1 cellular context compared by ENCODE assay signal in the genomic region with DNA sequence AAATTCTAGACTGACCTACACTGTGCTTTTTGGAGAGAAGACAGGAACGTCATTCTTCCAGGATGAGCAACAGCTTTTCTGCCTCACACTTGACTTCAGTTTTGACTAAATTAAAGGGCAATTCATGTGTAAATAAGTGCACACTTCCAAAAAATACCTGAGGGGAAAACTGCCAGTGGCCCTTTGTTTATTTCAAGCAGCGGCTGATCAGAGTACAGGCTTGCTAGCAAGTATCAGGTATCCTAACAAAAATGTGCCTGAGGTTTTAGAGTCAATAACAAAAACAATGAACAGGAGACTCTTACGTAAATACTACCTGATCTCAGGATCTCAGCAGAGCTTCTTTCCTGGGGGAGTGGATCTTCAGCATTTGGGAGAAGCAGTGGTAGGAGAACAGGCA.
TF ChIP-seq lines count a peak whose summit lies in the region.

No MANE protein-coding gene starts in this region.

TF ChIP-seq in HepG2, 621 proteins besides CTCF, POLR2A, EP300 and RAD21:
- no peak for TF ChIP-seq ATF7-NPFF (CRISPR knock-in tag; IDR thresholded peaks at IDR 0.05; ENCODE audit: low read depth)
- TF ChIP-seq, protein P1, sequence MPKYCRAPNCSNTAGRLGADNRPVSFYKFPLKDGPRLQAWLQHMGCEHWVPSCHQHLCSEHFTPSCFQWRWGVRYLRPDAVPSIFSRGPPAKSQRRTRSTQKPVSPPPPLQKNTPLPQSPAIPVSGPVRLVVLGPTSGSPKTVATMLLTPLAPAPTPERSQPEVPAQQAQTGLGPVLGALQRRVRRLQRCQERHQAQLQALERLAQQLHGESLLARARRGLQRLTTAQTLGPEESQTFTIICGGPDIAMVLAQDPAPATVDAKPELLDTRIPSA (CRISPR knock-in tag; IDR thresholded peaks at IDR 0.05; ENCODE audit: borderline replicate concordance), result no peak
- TF ChIP-seq SMAD3 (CRISPR knock-in tag; IDR thresholded peaks at IDR 0.05), result no peak
- no peak for TF ChIP-seq GATAD2A (CRISPR knock-in tag; IDR thresholded peaks at IDR 0.05)
- TF ChIP-seq, protein P2, sequence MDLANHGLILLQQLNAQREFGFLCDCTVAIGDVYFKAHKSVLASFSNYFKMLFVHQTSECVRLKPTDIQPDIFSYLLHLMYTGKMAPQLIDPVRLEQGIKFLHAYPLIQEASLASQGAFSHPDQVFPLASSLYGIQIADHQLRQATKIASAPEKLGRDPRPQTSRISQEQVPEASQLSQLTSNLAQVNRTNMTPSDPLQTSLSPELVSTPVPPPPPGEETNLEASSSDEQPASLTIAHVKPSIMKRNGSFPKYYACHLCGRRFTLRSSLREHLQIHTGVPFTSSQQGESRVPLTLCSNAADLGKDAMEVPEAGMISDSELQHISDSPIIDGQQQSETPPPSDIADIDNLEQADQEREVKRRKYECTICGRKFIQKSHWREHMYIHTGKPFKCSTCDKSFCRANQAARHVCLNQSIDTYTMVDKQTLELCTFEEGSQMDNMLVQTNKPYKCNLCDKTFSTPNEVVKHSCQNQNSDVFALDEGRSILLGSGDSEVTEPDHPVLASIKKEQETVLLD (CRISPR knock-in tag; IDR thresholded peaks at IDR 0.05; ENCODE audit: low read depth), result no peak
- TF ChIP-seq, protein P3, sequence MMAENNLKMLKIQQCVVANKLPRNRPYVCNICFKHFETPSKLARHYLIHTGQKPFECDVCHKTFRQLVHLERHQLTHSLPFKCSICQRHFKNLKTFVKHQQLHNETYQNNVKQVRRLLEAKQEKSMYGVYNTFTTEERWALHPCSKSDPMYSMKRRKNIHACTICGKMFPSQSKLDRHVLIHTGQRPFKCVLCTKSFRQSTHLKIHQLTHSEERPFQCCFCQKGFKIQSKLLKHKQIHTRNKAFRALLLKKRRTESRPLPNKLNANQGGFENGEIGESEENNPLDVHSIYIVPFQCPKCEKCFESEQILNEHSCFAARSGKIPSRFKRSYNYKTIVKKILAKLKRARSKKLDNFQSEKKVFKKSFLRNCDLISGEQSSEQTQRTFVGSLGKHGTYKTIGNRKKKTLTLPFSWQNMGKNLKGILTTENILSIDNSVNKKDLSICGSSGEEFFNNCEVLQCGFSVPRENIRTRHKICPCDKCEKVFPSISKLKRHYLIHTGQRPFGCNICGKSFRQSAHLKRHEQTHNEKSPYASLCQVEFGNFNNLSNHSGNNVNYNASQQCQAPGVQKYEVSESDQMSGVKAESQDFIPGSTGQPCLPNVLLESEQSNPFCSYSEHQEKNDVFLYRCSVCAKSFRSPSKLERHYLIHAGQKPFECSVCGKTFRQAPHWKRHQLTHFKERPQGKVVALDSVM (CRISPR knock-in tag; IDR thresholded peaks at IDR 0.05), result no peak
- no peak for TF ChIP-seq ELF3 (CRISPR knock-in tag; IDR thresholded peaks at IDR 0.05)
- TF ChIP-seq ZSCAN29 (CRISPR knock-in tag; conservative IDR thresholded peaks at IDR 0.05), result no peak
- TF ChIP-seq HIVEP1 (CRISPR knock-in tag; IDR thresholded peaks at IDR 0.05), result no peak
- no peak for TF ChIP-seq ZNF460 (CRISPR knock-in tag; IDR thresholded peaks at IDR 0.05; ENCODE audit: borderline replicate concordance)
- TF ChIP-seq HNRNPK (IDR thresholded peaks at IDR 0.05; ENCODE audit: low read depth, low read length, poor library complexity, severe bottlenecking), result no peak
- no peak for TF ChIP-seq HNF4G (IDR thresholded peaks at IDR 0.05; ENCODE audit: borderline replicate concordance, low read depth, low read length)
- no peak for TF ChIP-seq HNF4G (CRISPR knock-in tag; IDR thresholded peaks at IDR 0.05; ENCODE audit: borderline replicate concordance, low read depth)
- TF ChIP-seq ZNF775 (CRISPR knock-in tag; IDR thresholded peaks at IDR 0.05; ENCODE audit: borderline replicate concordance), result no peak
- TF ChIP-seq GPN1 (CRISPR knock-in tag; IDR thresholded peaks at IDR 0.05; ENCODE audit: borderline replicate concordance), result no peak
